ENCODE assay signal across 19 cellular contexts in genomic region chr5:148740466-148740865, GRCh38.
"Had no signal": no experiment of that assay in that cellular context is flagged by ENCODE, and none has a peak within 500 bp of the region (broad histone marks: within the 10 kb centered on the region; RNA-seq: fewer than 3 reads in every experiment).

No MANE protein-coding gene starts in this region.

- ATAC-seq: activated T-cell treated with anti-CD3 and anti-CD28 coated beads, Interleukin-2, amount 50 U/mL, for 4 hours; T-cell had no signal

- H3K4me1 ChIP-seq: breast epithelium had no signal

- FAIRE-seq: colon, frontal cortex had no signal

- H3K4me3 ChIP-seq: breast epithelium, dorsolateral prefrontal cortex, esophagus muscularis mucosa, upper lobe of right lung had no signal

- H3K27me3 ChIP-seq: breast epithelium, dorsolateral prefrontal cortex, esophagus muscularis mucosa, upper lobe of right lung had no signal

- H3K27ac ChIP-seq: breast epithelium, esophagus muscularis mucosa, upper lobe of right lung had no signal

- H3K36me3 ChIP-seq: breast epithelium, esophagus muscularis mucosa, upper lobe of right lung had no signal

- DNase-seq: activated CD4-positive, alpha-beta T cell treated with anti-CD3 and anti-CD28 coated beads for 1 hour; activated CD4-positive, alpha-beta T cell treated with anti-CD3 and anti-CD28 coated beads, Interleukin-2, amount 50 U/mL, for 48 hours; activated CD8-positive, alpha-beta memory T cell treated with anti-CD3 and anti-CD28 coated beads, Interleukin-2, amount 50 U/mL, for 48 hours; activated naive CD4-positive, alpha-beta T cell treated with anti-CD3 and anti-CD28 coated beads for 36 hours; activated naive CD8-positive, alpha-beta T cell treated with anti-CD3 and anti-CD28 coated beads, Interleukin-2, amount 10 ng/mL, durations not matched to agents 7 days and 5 days; activated T-cell treated with anti-CD3 and anti-CD28 coated beads, Interleukin-2, amount 50 U/mL, for 4 hours; dorsolateral prefrontal cortex; left ventricle myocardium superior; occipital lobe; posterior cingulate gyrus; retina; stimulated activated CD4-positive, alpha-beta T cell treated with anti-CD3 and anti-CD28 coated beads, Interleukin-2, amount 100 ng/mL, for 48 hours; stimulated activated CD8-positive, alpha-beta memory T cell treated with anti-CD3 and anti-CD28 coated beads, Interleukin-4, amount 100 ng/mL, for 48 hours; T-cell; upper lobe of right lung had no signal

- H3K9me3 ChIP-seq: breast epithelium, esophagus muscularis mucosa, upper lobe of right lung had no signal
